Comparison of ENCODE assay signal across 2 cellular contexts in the genomic region with DNA sequence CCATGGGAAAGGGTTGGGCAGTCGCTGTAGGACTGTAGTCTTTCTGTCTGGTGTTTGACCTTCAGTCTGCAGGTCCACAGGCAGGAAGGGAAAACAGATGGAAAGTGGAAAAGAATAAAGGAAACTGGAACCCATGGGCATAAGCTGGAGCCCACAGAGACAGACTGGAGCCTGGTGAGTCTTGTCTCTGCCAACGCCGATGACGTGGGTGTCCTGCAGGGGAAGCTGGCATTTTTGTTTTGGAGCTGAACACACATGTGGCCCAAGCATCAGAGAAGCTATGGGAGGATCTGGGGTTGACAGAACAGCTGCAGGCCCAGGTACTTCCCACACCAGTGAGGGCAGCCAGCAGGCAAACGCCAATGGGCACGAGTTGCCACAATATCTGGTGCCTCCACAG.
TF ChIP-seq lines count a peak whose summit lies in the region.

No MANE protein-coding gene starts in this region.

TF ChIP-seq in GM23338, 12 proteins besides CTCF, POLR2A, EP300 and RAD21:
- no peak for TF ChIP-seq POLR2AphosphoS5 (IDR thresholded peaks at IDR 0.05; ENCODE audit: low read depth)

TF ChIP-seq in K562, 482 proteins besides CTCF, POLR2A, EP300 and RAD21:
- TF ChIP-seq ZC3H11A (IDR thresholded peaks at IDR 0.05; ENCODE audit: low read depth, low read length) (no peak), BRF2 (IDR thresholded peaks at IDR 0.05; ENCODE audit: borderline replicate concordance, insufficient read depth, insufficient read length) (no peak), ZBTB5 (IDR thresholded peaks at IDR 0.05) (no peak), ZNF717 (CRISPR knock-in tag; IDR thresholded peaks at IDR 0.05) (no peak), ZEB2 (IDR thresholded peaks at IDR 0.05) (no peak), TFE3 (CRISPR knock-in tag; IDR thresholded peaks at IDR 0.05) (no peak), TAF1 (IDR thresholded peaks at IDR 0.05; ENCODE audit: control insufficient read depth, extremely low read depth, insufficient read depth, low read length, severe bottlenecking) (no peak), STAT5B (CRISPR knock-in tag; IDR thresholded peaks at IDR 0.05) (no peak), BRD9 (IDR thresholded peaks at IDR 0.05; ENCODE audit: low read depth, partially characterized antibody) (no peak), ZNF584 (CRISPR knock-in tag; IDR thresholded peaks at IDR 0.05; ENCODE audit: low read depth) (no peak), NUFIP1 (IDR thresholded peaks at IDR 0.05; ENCODE audit: partially characterized antibody) (no peak), PTBP1 (IDR thresholded peaks at IDR 0.05; ENCODE audit: low read depth, low read length) (no peak), CBFA2T2 (conservative IDR thresholded peaks at IDR 0.05) (no peak)
- TF ChIP-seq, protein P1, sequence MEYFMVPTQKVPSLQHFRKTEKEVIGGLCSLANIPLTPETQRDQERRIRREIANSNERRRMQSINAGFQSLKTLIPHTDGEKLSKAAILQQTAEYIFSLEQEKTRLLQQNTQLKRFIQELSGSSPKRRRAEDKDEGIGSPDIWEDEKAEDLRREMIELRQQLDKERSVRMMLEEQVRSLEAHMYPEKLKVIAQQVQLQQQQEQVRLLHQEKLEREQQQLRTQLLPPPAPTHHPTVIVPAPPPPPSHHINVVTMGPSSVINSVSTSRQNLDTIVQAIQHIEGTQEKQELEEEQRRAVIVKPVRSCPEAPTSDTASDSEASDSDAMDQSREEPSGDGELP (CRISPR knock-in tag; IDR thresholded peaks at IDR 0.05; ENCODE audit: borderline replicate concordance): no peak
- TF ChIP-seq, protein P2, sequence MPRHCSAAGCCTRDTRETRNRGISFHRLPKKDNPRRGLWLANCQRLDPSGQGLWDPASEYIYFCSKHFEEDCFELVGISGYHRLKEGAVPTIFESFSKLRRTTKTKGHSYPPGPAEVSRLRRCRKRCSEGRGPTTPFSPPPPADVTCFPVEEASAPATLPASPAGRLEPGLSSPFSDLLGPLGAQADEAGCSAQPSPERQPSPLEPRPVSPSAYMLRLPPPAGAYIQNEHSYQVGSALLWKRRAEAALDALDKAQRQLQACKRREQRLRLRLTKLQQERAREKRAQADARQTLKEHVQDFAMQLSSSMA (CRISPR knock-in tag; IDR thresholded peaks at IDR 0.05): no peak
- TF ChIP-seq, protein P3, sequence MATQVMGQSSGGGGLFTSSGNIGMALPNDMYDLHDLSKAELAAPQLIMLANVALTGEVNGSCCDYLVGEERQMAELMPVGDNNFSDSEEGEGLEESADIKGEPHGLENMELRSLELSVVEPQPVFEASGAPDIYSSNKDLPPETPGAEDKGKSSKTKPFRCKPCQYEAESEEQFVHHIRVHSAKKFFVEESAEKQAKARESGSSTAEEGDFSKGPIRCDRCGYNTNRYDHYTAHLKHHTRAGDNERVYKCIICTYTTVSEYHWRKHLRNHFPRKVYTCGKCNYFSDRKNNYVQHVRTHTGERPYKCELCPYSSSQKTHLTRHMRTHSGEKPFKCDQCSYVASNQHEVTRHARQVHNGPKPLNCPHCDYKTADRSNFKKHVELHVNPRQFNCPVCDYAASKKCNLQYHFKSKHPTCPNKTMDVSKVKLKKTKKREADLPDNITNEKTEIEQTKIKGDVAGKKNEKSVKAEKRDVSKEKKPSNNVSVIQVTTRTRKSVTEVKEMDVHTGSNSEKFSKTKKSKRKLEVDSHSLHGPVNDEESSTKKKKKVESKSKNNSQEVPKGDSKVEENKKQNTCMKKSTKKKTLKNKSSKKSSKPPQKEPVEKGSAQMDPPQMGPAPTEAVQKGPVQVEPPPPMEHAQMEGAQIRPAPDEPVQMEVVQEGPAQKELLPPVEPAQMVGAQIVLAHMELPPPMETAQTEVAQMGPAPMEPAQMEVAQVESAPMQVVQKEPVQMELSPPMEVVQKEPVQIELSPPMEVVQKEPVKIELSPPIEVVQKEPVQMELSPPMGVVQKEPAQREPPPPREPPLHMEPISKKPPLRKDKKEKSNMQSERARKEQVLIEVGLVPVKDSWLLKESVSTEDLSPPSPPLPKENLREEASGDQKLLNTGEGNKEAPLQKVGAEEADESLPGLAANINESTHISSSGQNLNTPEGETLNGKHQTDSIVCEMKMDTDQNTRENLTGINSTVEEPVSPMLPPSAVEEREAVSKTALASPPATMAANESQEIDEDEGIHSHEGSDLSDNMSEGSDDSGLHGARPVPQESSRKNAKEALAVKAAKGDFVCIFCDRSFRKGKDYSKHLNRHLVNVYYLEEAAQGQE (CRISPR knock-in tag; IDR thresholded peaks at IDR 0.05; ENCODE audit: low read depth): no peak
- TF ChIP-seq, protein P4, sequence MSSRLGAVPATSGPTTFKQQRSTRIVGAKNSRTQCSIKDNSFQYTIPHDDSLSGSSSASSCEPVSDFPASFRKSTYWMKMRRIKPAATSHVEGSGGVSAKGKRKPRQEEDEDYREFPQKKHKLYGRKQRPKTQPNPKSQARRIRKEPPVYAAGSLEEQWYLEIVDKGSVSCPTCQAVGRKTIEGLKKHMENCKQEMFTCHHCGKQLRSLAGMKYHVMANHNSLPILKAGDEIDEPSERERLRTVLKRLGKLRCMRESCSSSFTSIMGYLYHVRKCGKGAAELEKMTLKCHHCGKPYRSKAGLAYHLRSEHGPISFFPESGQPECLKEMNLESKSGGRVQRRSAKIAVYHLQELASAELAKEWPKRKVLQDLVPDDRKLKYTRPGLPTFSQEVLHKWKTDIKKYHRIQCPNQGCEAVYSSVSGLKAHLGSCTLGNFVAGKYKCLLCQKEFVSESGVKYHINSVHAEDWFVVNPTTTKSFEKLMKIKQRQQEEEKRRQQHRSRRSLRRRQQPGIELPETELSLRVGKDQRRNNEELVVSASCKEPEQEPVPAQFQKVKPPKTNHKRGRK (tag; IDR thresholded peaks at IDR 0.05): no peak
